Comparison of ENCODE assay signal across 20 cellular contexts in genomic region chr17:41249637-41250240, GRCh38. TPM values are rescaled to one million over a fixed set of nuclear protein-coding genes. Genes with fewer than 3 reads are reported as not detected.
"Had no signal": no experiment of that assay in that cellular context is flagged by ENCODE, and none has a peak within 500 bp of the region (broad histone marks: within the 10 kb centered on the region; RNA-seq: fewer than 3 reads in every experiment).

Gene KRTAP9-4 (plus strand): TSS chr17:41249687. CDS start chr17:41249721, 34 bp downstream.

RNA-seq across cellular contexts. Expression of gene KRTAP9-4, which starts in this region (rescaled TPM):
- total RNA-seq: activated B cell treated with CpG ODN at 0.5 μM for 24 hours; activated CD4-positive, alpha-beta memory T cell treated with anti-CD3 and anti-CD28 coated beads for 36 hours; activated CD8-positive, alpha-beta memory T cell treated with anti-CD3 and anti-CD28 coated beads for 36 hours; activated CD8-positive, alpha-beta memory T cell treated with anti-CD3 and anti-CD28 coated beads, Interleukin-2, amount 10 ng/mL, durations not matched to agents 7 days and 5 days; activated CD8-positive, alpha-beta T cell treated with anti-CD3 and anti-CD28 coated beads, Interleukin-2, amount 10 ng/mL, durations not matched to agents 7 days and 5 days; activated naive CD4-positive, alpha-beta T cell treated with anti-CD3 and anti-CD28 coated beads for 36 hours; activated naive CD8-positive, alpha-beta T cell treated with anti-CD3 and anti-CD28 coated beads for 36 hours; activated T-helper 1 cell treated with anti-CD3 and anti-CD28 coated beads, Interleukin-12 subunit alpha, Interleukin-12 subunit beta, Interleukin-2, Interleukin-4 antibody, amounts not matched to agents 30 ng/mL and 10 ng/mL and 1 ng/mL, durations not matched to agents 14 hours and 24 hours and 36 hours; activated T-helper 2 cell treated with anti-CD3 and anti-CD28 coated beads, Interferon-gamma antibody, Interleukin-2, Interleukin-4, amounts not matched to agents 10 μg/mL and 5 μg/mL and 100 μg/mL, durations not matched to agents 14 hours and 24 hours and 36 hours; adrenal gland; aorta; body of pancreas; chondrocyte; dermis blood vessel endothelial cell; esophagus muscularis mucosa; foreskin keratinocyte; gastrocnemius medialis; heart right ventricle; hepatocyte; T-helper 2 cell treated with Interferon-gamma antibody and Interleukin-4, amounts not matched to agents 100 ng/mL and 5 ng/mL, for 36 hours had no signal
